In genomic region chr1:59043796-59044195, GRCh38 we compare ENCODE assay signal across 1 cellular context.
TF ChIP-seq lines count a peak whose summit lies in the region.

No MANE protein-coding gene starts in this region.

TF ChIP-seq in K562, 482 proteins besides CTCF, POLR2A, EP300 and RAD21 (continued from another document and continues in another):
- TF ChIP-seq RFX5 (IDR thresholded peaks at IDR 0.05; ENCODE audit: low read depth, low read length) (no peak), ZBTB1 (CRISPR knock-in tag; IDR thresholded peaks at IDR 0.05; ENCODE audit: borderline replicate concordance, low read depth) (no peak), KDM1A (IDR thresholded peaks at IDR 0.05) (peak in 1 of 2 experiments; percentile 42; a peak in 1 of 4 replicates), ARHGAP35 (IDR thresholded peaks at IDR 0.05; ENCODE audit: partially characterized antibody) (no peak), CREM (IDR thresholded peaks at IDR 0.05; ENCODE audit: low read depth) (peak; percentile 8; the same call in 1 of the 2 replicates), DDX20 (tag; IDR thresholded peaks at IDR 0.05; ENCODE audit: low read depth) (no peak), TEAD1 (CRISPR knock-in tag; IDR thresholded peaks at IDR 0.05) (peak in 1 of 2 experiments; percentile 14; a peak in 1 of 4 replicates), CC2D1A (IDR thresholded peaks at IDR 0.05) (no peak; the same call in 1 of the 2 replicates), ZFP36 (IDR thresholded peaks at IDR 0.05; ENCODE audit: low read depth, low read length, partially characterized antibody) (peak; percentile 25), ZNF644 (tag; IDR thresholded peaks at IDR 0.05; ENCODE audit: low read depth) (no peak), NR2C2 (CRISPR knock-in tag; IDR thresholded peaks at IDR 0.05) (no peak), NR2C2 (tag; IDR thresholded peaks at IDR 0.05) (peak; percentile 66), SRF (CRISPR knock-in tag; IDR thresholded peaks at IDR 0.05) (peak in 1 of 2 experiments; percentile 50; a peak in 1 of 4 replicates), DIDO1 (tag; IDR thresholded peaks at IDR 0.05; ENCODE audit: low read depth) (no peak), HNRNPUL1 (IDR thresholded peaks at IDR 0.05; ENCODE audit: low read length) (no peak), NFYB (IDR thresholded peaks at IDR 0.05; ENCODE audit: extremely low read depth, insufficient read length) (no peak), KLF13 (tag; IDR thresholded peaks at IDR 0.05; ENCODE audit: borderline replicate concordance, low read depth) (no peak), MYNN (IDR thresholded peaks at IDR 0.05) (no peak), MYNN (CRISPR knock-in tag; IDR thresholded peaks at IDR 0.05) (no peak), ZBTB7A (IDR thresholded peaks at IDR 0.05; ENCODE audit: borderline replicate concordance, control insufficient read depth, low read depth, low read length) (no peak), HCFC1 (IDR thresholded peaks at IDR 0.05; ENCODE audit: low read depth, low read length) (no peak), TAL1 (IDR thresholded peaks at IDR 0.05) (peak; percentile 37; the same call in 1 of the 2 replicates), ATF3 (IDR thresholded peaks at IDR 0.05) (peak; percentile 75), ATF3 (CRISPR knock-in tag; conservative IDR thresholded peaks at IDR 0.05) (no peak), IFI16 (CRISPR knock-in tag; IDR thresholded peaks at IDR 0.05) (no peak), ZNF551 (CRISPR knock-in tag; IDR thresholded peaks at IDR 0.05) (no peak), THRB (CRISPR knock-in tag; conservative IDR thresholded peaks at IDR 0.05) (no peak), TEAD4 (IDR thresholded peaks at IDR 0.05; ENCODE audit: low read length) (peak; percentile 57; the same call in 1 of the 2 replicates), TEAD4 (CRISPR knock-in tag; IDR thresholded peaks at IDR 0.05; ENCODE audit: borderline replicate concordance) (no peak), SMARCE1 (IDR thresholded peaks at IDR 0.05) (peak; percentile 65; the same call in 1 of the 2 replicates), ZNF764 (CRISPR knock-in tag; IDR thresholded peaks at IDR 0.05; ENCODE audit: low read depth) (no peak), ZNF146 (CRISPR knock-in tag; IDR thresholded peaks at IDR 0.05; ENCODE audit: unreplicated experiment) (no peak), BCOR (IDR thresholded peaks at IDR 0.05) (no peak), RBBP5 (IDR thresholded peaks at IDR 0.05; ENCODE audit: borderline replicate concordance, insufficient read depth, low read length, poor library complexity, severe bottlenecking) (no peak), STAT5B (CRISPR knock-in tag; IDR thresholded peaks at IDR 0.05) (no peak), ZBTB34 (CRISPR knock-in tag; IDR thresholded peaks at IDR 0.05) (no peak), ZNF24 (IDR thresholded peaks at IDR 0.05) (peak; percentile 84), GTF2E2 (tag; IDR thresholded peaks at IDR 0.05) (no peak), PPARD (CRISPR knock-in tag; IDR thresholded peaks at IDR 0.05) (no peak), ZNF431 (CRISPR knock-in tag; IDR thresholded peaks at IDR 0.05) (no peak), LARP7 (IDR thresholded peaks at IDR 0.05) (no peak), LCOR (CRISPR knock-in tag; IDR thresholded peaks at IDR 0.05) (no peak), SMAD2 (IDR thresholded peaks at IDR 0.05; ENCODE audit: low read depth, low read length) (no peak), SFPQ (IDR thresholded peaks at IDR 0.05; ENCODE audit: low read depth, low read length) (no peak), SNIP1 (IDR thresholded peaks at IDR 0.05; ENCODE audit: low read depth) (no peak), ZNF778 (CRISPR knock-in tag; IDR thresholded peaks at IDR 0.05) (no peak), ZNF589 (CRISPR knock-in tag; IDR thresholded peaks at IDR 0.05; ENCODE audit: low read depth) (0 out of 2 replicates have a peak, but pooled peaks have one; percentile 30), LEF1 (IDR thresholded peaks at IDR 0.05) (peak; percentile 24; the same call in 1 of the 2 replicates), HMGN3 (IDR thresholded peaks at IDR 0.05; ENCODE audit: borderline replicate concordance, extremely low read depth, insufficient read length, low read depth, low read length) (no peak), ZNF41 (CRISPR knock-in tag; conservative IDR thresholded peaks at IDR 0.05) (no peak)
- TF ChIP-seq, protein P1, sequence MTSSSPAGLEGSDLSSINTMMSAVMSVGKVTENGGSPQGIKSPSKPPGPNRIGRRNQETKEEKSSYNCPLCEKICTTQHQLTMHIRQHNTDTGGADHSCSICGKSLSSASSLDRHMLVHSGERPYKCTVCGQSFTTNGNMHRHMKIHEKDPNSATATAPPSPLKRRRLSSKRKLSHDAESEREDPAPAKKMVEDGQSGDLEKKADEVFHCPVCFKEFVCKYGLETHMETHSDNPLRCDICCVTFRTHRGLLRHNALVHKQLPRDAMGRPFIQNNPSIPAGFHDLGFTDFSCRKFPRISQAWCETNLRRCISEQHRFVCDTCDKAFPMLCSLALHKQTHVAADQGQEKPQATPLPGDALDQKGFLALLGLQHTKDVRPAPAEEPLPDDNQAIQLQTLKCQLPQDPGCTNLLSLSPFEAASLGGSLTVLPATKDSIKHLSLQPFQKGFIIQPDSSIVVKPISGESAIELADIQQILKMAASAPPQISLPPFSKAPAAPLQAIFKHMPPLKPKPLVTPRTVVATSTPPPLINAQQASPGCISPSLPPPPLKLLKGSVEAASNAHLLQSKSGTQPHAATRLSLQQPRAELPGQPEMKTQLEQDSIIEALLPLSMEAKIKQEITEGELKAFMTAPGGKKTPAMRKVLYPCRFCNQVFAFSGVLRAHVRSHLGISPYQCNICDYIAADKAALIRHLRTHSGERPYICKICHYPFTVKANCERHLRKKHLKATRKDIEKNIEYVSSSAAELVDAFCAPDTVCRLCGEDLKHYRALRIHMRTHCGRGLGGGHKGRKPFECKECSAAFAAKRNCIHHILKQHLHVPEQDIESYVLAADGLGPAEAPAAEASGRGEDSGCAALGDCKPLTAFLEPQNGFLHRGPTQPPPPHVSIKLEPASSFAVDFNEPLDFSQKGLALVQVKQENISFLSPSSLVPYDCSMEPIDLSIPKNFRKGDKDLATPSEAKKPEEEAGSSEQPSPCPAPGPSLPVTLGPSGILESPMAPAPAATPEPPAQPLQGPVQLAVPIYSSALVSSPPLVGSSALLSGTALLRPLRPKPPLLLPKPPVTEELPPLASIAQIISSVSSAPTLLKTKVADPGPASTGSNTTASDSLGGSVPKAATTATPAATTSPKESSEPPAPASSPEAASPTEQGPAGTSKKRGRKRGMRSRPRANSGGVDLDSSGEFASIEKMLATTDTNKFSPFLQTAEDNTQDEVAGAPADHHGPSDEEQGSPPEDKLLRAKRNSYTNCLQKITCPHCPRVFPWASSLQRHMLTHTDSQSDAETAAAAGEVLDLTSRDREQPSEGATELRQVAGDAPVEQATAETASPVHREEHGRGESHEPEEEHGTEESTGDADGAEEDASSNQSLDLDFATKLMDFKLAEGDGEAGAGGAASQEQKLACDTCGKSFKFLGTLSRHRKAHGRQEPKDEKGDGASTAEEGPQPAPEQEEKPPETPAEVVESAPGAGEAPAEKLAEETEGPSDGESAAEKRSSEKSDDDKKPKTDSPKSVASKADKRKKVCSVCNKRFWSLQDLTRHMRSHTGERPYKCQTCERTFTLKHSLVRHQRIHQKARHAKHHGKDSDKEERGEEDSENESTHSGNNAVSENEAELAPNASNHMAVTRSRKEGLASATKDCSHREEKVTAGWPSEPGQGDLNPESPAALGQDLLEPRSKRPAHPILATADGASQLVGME (CRISPR knock-in tag; IDR thresholded peaks at IDR 0.05): no peak
- TF ChIP-seq, protein P2, sequence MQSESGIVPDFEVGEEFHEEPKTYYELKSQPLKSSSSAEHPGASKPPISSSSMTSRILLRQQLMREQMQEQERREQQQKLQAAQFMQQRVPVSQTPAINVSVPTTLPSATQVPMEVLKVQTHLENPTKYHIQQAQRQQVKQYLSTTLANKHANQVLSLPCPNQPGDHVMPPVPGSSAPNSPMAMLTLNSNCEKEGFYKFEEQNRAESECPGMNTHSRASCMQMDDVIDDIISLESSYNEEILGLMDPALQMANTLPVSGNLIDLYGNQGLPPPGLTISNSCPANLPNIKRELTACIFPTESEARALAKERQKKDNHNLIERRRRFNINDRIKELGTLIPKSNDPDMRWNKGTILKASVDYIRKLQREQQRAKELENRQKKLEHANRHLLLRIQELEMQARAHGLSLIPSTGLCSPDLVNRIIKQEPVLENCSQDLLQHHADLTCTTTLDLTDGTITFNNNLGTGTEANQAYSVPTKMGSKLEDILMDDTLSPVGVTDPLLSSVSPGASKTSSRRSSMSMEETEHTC (IDR thresholded peaks at IDR 0.05): no peak
- TF ChIP-seq, protein P3, sequence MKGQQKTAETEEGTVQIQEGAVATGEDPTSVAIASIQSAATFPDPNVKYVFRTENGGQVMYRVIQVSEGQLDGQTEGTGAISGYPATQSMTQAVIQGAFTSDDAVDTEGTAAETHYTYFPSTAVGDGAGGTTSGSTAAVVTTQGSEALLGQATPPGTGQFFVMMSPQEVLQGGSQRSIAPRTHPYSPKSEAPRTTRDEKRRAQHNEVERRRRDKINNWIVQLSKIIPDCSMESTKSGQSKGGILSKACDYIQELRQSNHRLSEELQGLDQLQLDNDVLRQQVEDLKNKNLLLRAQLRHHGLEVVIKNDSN (CRISPR knock-in tag; IDR thresholded peaks at IDR 0.05): no peak
- TF ChIP-seq, protein P4, sequence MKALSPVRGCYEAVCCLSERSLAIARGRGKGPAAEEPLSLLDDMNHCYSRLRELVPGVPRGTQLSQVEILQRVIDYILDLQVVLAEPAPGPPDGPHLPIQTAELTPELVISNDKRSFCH (CRISPR knock-in tag; IDR thresholded peaks at IDR 0.05): no peak
- TF ChIP-seq, protein P4 (tag; IDR thresholded peaks at IDR 0.05): no peak
- TF ChIP-seq, protein P5, sequence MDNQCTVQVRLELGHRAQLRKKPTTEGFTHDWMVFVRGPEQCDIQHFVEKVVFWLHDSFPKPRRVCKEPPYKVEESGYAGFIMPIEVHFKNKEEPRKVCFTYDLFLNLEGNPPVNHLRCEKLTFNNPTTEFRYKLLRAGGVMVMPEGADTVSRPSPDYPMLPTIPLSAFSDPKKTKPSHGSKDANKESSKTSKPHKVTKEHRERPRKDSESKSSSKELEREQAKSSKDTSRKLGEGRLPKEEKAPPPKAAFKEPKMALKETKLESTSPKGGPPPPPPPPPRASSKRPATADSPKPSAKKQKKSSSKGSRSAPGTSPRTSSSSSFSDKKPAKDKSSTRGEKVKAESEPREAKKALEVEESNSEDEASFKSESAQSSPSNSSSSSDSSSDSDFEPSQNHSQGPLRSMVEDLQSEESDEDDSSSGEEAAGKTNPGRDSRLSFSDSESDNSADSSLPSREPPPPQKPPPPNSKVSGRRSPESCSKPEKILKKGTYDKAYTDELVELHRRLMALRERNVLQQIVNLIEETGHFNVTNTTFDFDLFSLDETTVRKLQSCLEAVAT (IDR thresholded peaks at IDR 0.05): no peak
